Comparison of ENCODE assay signal across 10 cellular contexts in the genomic region with DNA sequence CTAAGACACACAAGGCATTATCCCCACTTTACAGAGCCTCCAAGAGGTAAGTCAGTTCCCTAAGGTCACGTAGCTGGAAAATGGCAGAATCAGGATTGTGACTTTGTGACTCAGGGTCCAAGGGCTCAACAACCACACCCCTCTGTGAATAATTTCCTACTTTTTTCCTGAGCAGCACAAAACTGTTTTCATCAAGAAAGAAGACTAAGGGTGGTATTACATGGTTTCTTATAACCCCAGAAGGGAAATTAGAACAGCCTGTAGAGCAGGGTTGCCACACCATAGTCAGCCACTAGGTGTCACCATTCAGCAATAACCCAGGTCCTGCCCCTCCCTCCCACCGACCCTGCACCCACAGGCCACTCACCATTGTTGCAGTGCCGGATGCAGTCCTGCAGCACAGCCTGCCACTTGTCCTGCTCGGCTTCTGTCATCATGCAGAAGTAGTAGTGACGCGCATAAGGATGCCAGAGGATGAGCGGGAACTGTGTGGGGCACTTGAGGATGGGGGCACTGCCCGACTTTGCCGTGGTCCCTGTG.
DNase-seq lines count a peak whose midpoint lies in the region; ATAC-seq, FAIRE-seq and TF ChIP-seq lines count a peak whose summit lies in the region.
"Had no signal": no experiment of that assay in that cellular context is flagged by ENCODE, and none has a peak within 500 bp of the region (broad histone marks: within the 10 kb centered on the region; RNA-seq: fewer than 3 reads in every experiment).

No MANE protein-coding gene starts in this region.

- H3K9me3 ChIP-seq in HepG2 (ENCODE audit: low read length) (peaks cover 23% of the 10 kb centered on the region), right lobe of liver (peaks cover 0 to 7% (median 0%) of the 10 kb centered on the region in 4 donors)

- H3K9ac ChIP-seq in HepG2 (ENCODE audit: insufficient read depth, low read depth, low read length): no peak overlapping the region

- no peaks in the 10 kb centered on the region for H3K79me2 ChIP-seq in HepG2 (ENCODE audit: insufficient read depth, low read length)

- H3K27ac ChIP-seq in HepG2 (ENCODE audit: extremely low read length, insufficient read depth, low read length) (no peak overlapping the region), right lobe of liver (no peak overlapping the region), VCaP (no peak overlapping the region), foreskin keratinocyte (no peak overlapping the region)

- H2AFZ ChIP-seq in HepG2 (ENCODE audit: low read length): no peak overlapping the region

- H3K4me3 Mint-ChIP-seq in type B pancreatic cell: no peak overlapping the region

- H3K4me1 Mint-ChIP-seq in type B pancreatic cell (ENCODE audit: unreplicated experiment): peaks cover 14% of the 10 kb centered on the region

- H3K9me3 Mint-ChIP-seq in type B pancreatic cell: no peaks in the 10 kb centered on the region

- H3K4me3 ChIP-seq in HepG2 (replicated peaks in 1 of 3; ENCODE audit: insufficient read depth in 1 of 3, low read depth in 2 of 3, low read length in 3 of 3): no peak overlapping the region
- H3K4me3 ChIP-seq in right lobe of liver: no peak overlapping the region

- TF ChIP-seq RAD21 in HepG2 (CRISPR knock-in tag; IDR thresholded peaks at IDR 0.05): no peak

- CTCF ChIA-PET in HepG2 (lab: Yijun Ruan, JAX; ENCODE audit: low intra/inter-chr PET ratio, low total read pairs): interaction anchor here (0.8 to 1.4 kb wide), 2 partner anchors 56 to 63 kb away, joined by 4 to 7 read pairs; no protein-coding TSS in a partner anchor

- H3K4me2 ChIP-seq in HepG2 (ENCODE audit: low read depth, low read length): no peak overlapping the region

- DNase-seq in HepG2 (ENCODE audit: low spot score) (no peak), right lobe of liver (no peak), foreskin keratinocyte (peak in 1 of 2 donors; percentile 50), type B pancreatic cell (ENCODE audit: extremely low spot score, unreplicated experiment) (no peak)
- DNase-seq: occipital lobe had no signal

- TF ChIP-seq POLR2A in HepG2 (IDR thresholded peaks at IDR 0.05; ENCODE audit: insufficient read depth in 1 of 2, low read depth in 2 of 2, low read length in 2 of 2) (no peak), right lobe of liver (IDR thresholded peaks at IDR 0.05) (no peak)

- POLR2A ChIA-PET in HepG2 (lab: Yijun Ruan, JAX): no interaction called here

- H3K4me1 ChIP-seq in HepG2 (ENCODE audit: insufficient read depth, low read length) (0 out of 2 replicates have a peak, but pooled peaks cover 8% of the 10 kb centered on the region), right lobe of liver (peaks cover 0 to 5% (median 3%) of the 10 kb centered on the region in 4 donors), foreskin keratinocyte (peaks cover 14% of the 10 kb centered on the region)

- TF ChIP-seq EP300 in HepG2 (IDR thresholded peaks at IDR 0.05; ENCODE audit: low read depth in 2 of 2, low read length in 2 of 2) (no peak), HepG2 (CRISPR knock-in tag; IDR thresholded peaks at IDR 0.05; ENCODE audit: borderline replicate concordance) (no peak)

- H3K27me3 ChIP-seq in HepG2 (ENCODE audit: control insufficient read depth in 1 of 2, insufficient read depth in 2 of 2, low read length in 2 of 2): no peaks in the 10 kb centered on the region
- no peaks in the 10 kb centered on the region for H3K27me3 ChIP-seq in right lobe of liver
- H3K27me3 ChIP-seq in foreskin keratinocyte: no peaks in the 10 kb centered on the region

- ATAC-seq in HepG2 (no peak), right lobe of liver (no peak), foreskin keratinocyte (no peak), HG03159 (IDR thresholded peaks at IDR 0.05; ENCODE audit: unreplicated experiment) (no peak), GM21360 (IDR thresholded peaks at IDR 0.05; ENCODE audit: unreplicated experiment) (no peak), GM21390 (IDR thresholded peaks at IDR 0.05; ENCODE audit: unreplicated experiment) (no peak)

- intact Hi-C loops in HepG2 (cut with micrococcal nuclease; ENCODE audit: unreplicated experiment) (no loop called here), right lobe of liver (cut with DNase I) (no loop called here)

- H3K36me3 ChIP-seq in HepG2 (replicated peaks in 1 of 2; ENCODE audit: control insufficient read depth in 1 of 2, insufficient read depth in 2 of 2, low read length in 2 of 2) (peaks cover 22 to 48% of the 10 kb centered on the region in 2 experiments), right lobe of liver (peaks cover 0 to 2% (median 0%) of the 10 kb centered on the region in 4 donors)

- no peak for FAIRE-seq in HepG2 (lab: Jason Lieb, UNC)
- FAIRE-seq: GM18507 had no signal

- H3K36me3 Mint-ChIP-seq in type B pancreatic cell: peaks cover 42% of the 10 kb centered on the region

- TF ChIP-seq CTCF in HepG2 (CRISPR knock-in tag; IDR thresholded peaks at IDR 0.05) (peak; percentile 61), right lobe of liver (IDR thresholded peaks at IDR 0.05) (peak in 2 of 4 donors; percentile 12 to 29), VCaP (conservative IDR thresholded peaks at IDR 0.05) (peak; percentile 63), foreskin keratinocyte (conservative IDR thresholded peaks at IDR 0.05) (peak; percentile 68), type B pancreatic cell (conservative IDR thresholded peaks at IDR 0.05) (peak; percentile 72)

- WGBS in HepG2 (ENCODE audit: low lambda C conversion rate): 94% methylated on average over 7 of the region's 9 CpGs
- WGBS in right lobe of liver (ENCODE audit: insufficient coverage, low coverage, low lambda C conversion rate, missing lambda C conversion rate): 83% methylated on average over 5 of the region's 9 CpGs

- peak overlapping the region; percentile 80 for H3K27ac Mint-ChIP-seq in type B pancreatic cell

- in situ Hi-C loops in HepG2 (cut with HindIII; ENCODE audit: extremely low pct_ligation_motif_present, low pct_unique_long_range_greater_than_20kb): no loop called here

- H3K27me3 Mint-ChIP-seq in type B pancreatic cell: no peaks in the 10 kb centered on the region

- no TSS peak for BruUV-seq in HepG2 (replicated peaks; lab: Mats Ljungman, UMichigan)

- no peaks in the 10 kb centered on the region for H4K20me1 ChIP-seq in HepG2 (ENCODE audit: insufficient read depth, low read length)

TF ChIP-seq in HepG2, 621 proteins besides CTCF, POLR2A, EP300 and RAD21:
- TF ChIP-seq, protein P1, sequence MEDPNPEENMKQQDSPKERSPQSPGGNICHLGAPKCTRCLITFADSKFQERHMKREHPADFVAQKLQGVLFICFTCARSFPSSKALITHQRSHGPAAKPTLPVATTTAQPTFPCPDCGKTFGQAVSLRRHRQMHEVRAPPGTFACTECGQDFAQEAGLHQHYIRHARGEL (CRISPR knock-in tag; IDR thresholded peaks at IDR 0.05): 0 out of 2 replicates have a peak, but pooled peaks have one; percentile 48
- TF ChIP-seq ZNF280D (CRISPR knock-in tag; IDR thresholded peaks at IDR 0.05) (0 out of 2 replicates have a peak, but pooled peaks have one; percentile 36), ZNF709 (CRISPR knock-in tag; IDR thresholded peaks at IDR 0.05) (no peak), POGZ (CRISPR knock-in tag; IDR thresholded peaks at IDR 0.05) (no peak), ZMYM2 (CRISPR knock-in tag; IDR thresholded peaks at IDR 0.05) (peak; percentile 85), CHD4 (IDR thresholded peaks at IDR 0.05; ENCODE audit: borderline replicate concordance, low read length) (peak; percentile 85; the same call in 1 of the 2 replicates), SETDB1 (CRISPR knock-in tag; IDR thresholded peaks at IDR 0.05; ENCODE audit: borderline replicate concordance) (peak; percentile 58; the same call in 1 of the 2 replicates), RBM22 (optimal IDR thresholded peaks at IDR 0.05; ENCODE audit: low read length) (peak; percentile 47), ZNF292 (CRISPR knock-in tag; IDR thresholded peaks at IDR 0.05; ENCODE audit: borderline replicate concordance, low read depth) (no peak), STAG1 (CRISPR knock-in tag; IDR thresholded peaks at IDR 0.05) (peak; percentile 34)
- TF ChIP-seq, protein P2, sequence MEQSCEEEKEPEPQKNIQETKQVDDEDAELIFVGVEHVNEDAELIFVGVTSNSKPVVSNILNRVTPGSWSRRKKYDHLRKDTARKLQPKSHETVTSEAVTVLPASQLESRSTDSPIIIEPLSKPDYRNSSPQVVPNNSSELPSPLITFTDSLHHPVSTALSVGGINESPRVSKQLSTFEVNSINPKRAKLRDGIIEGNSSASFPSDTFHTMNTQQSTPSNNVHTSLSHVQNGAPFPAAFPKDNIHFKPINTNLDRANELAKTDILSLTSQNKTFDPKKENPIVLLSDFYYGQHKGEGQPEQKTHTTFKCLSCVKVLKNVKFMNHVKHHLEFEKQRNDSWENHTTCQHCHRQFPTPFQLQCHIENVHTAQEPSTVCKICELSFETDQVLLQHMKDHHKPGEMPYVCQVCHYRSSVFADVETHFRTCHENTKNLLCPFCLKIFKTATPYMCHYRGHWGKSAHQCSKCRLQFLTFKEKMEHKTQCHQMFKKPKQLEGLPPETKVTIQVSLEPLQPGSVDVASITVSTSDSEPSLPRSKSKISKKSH (CRISPR knock-in tag; IDR thresholded peaks at IDR 0.05; ENCODE audit: borderline replicate concordance): 0 out of 2 replicates have a peak, but pooled peaks have one; percentile 44
TF ChIP-seq in HepG2: peak in this region for 8.
